Comparison of ENCODE assay signal across 8 cellular contexts in genomic region chr9:19999491-20000057, GRCh38.
DNase-seq lines count a peak whose midpoint lies in the region; ATAC-seq and TF ChIP-seq lines count a peak whose summit lies in the region.

No MANE protein-coding gene starts in this region.

- TF ChIP-seq CTCF in GM20000 (IDR thresholded peaks at IDR 0.05; ENCODE audit: extremely low read depth, missing control alignments), result no peak
- no peak for TF ChIP-seq CTCF in CD14-positive monocyte (IDR thresholded peaks at IDR 0.05)

- no peaks in the 10 kb centered on the region for H3K4me1 Mint-ChIP-seq in CD14-positive monocyte

- DNase-seq in DMS 273 treated with DMSO at 0.1 percent for 48 hours (lab: John Stamatoyannopoulos, UW), result peak; percentile 15
- peak; percentile 56 for DNase-seq in GM20000 (ENCODE audit: low spot score)
- peak; percentile 38 for DNase-seq in activated T-helper 9 cell treated with anti-CD3 and anti-CD28 coated beads, Interleukin-2, amount 50 U/mL, for 16 hours (ENCODE audit: low read depth)
- peak; percentile 22 for DNase-seq in pulmonary artery endothelial cell (ENCODE audit: low read depth, low spot score)
- no peak for DNase-seq in NCI-H510A treated with DMSO at 0.1 percent for 48 hours (lab: John Stamatoyannopoulos, UW)
- no peak for DNase-seq in CD14-positive monocyte (ENCODE audit: low spot score)
- DNase-seq in central memory CD4-positive, alpha-beta T cell, result no peak

- H3K4me3 Mint-ChIP-seq in CD14-positive monocyte, result no peak overlapping the region

- no peaks in the 10 kb centered on the region for H3K27me3 Mint-ChIP-seq in CD14-positive monocyte (ENCODE audit: low read depth in 3 of 3)

- no peaks in the 10 kb centered on the region for H3K36me3 Mint-ChIP-seq in CD14-positive monocyte

- intact Hi-C loops in CD14-positive monocyte (cut with micrococcal nuclease), result no loop called here

- peaks cover 0 to 10% (median 4%) of the 10 kb centered on the region in 7 donors for H3K9me3 Mint-ChIP-seq in CD14-positive monocyte

- no peak overlapping the region for H3K27ac Mint-ChIP-seq in CD14-positive monocyte

- ATAC-seq in HG03520 (IDR thresholded peaks at IDR 0.05; ENCODE audit: unreplicated experiment), result peak; percentile 92

Comparison
In these comparisons a context has a peak if more than half of its experiments do, and no peak if none do; other contexts are left out.
1. DNase-seq: peak in DMS 273 treated with DMSO at 0.1 percent for 48 hours (single experiment), GM20000 (single experiment), activated T-helper 9 cell treated with anti-CD3 and anti-CD28 coated beads, Interleukin-2, amount 50 U/mL, for 16 hours (single experiment) and pulmonary artery endothelial cell (single experiment); none in NCI-H510A treated with DMSO at 0.1 percent for 48 hours (single experiment), CD14-positive monocyte (single experiment) and central memory CD4-positive, alpha-beta T cell (single experiment).